Comparison of ENCODE assay signal across 29 cellular contexts in the genomic region with DNA sequence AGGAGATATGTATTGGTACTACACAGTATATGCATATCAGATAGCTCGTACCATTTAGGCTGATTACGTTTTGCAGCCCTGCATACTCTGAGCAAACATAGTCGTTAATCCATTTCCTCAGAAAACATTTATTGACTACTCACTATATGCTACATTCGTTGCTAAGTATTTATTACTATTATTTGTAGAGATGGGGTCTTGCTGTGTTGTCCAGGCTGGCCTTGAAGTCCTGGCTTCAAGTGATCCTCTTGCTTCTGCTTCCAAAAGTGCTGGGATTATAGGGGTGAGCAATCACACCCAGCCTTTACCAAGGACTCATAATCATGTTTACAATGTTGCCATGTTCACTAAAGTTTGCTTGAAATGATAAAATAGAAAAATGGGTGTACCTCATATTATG.
"Had no signal": no experiment of that assay in that cellular context is flagged by ENCODE, and none has a peak within 500 bp of the region (broad histone marks: within the 10 kb centered on the region; RNA-seq: fewer than 3 reads in every experiment).

No MANE protein-coding gene starts in this region.

- H3K4me3 Mint-ChIP-seq: stimulated activated effector memory CD8-positive, alpha-beta T cell treated with anti-CD3 and anti-CD28 coated beads, Interleukin-12 subunit alpha, Interleukin-12 subunit beta, amount 100 ng/mL, for 72 hours; stimulated activated memory B cell treated with anti-CD40 and anti-IgM and Interleukin-4, amounts not matched to agents 10 μg/mL and 1 μg/mL and 100 μg/mL, for 72 hours; stimulated activated naive B cell treated with anti-CD40 and anti-IgM and Interleukin-4, amounts not matched to agents 10 μg/mL and 1 μg/mL and 100 μg/mL, for 72 hours; stimulated activated naive CD8-positive, alpha-beta T cell treated with anti-CD3 and anti-CD28 coated beads, Interleukin-15, amount 100 ng/mL, for 72 hours; stimulated activated naive CD8-positive, alpha-beta T cell treated with anti-CD3 and anti-CD28 coated beads, Interleukin-15, Interleukin-2, amounts not matched to agents 100 ng/mL and 50 ng/mL, for 24 hours; type B pancreatic cell had no signal

- H3K36me3 Mint-ChIP-seq: stimulated activated effector memory CD8-positive, alpha-beta T cell treated with anti-CD3 and anti-CD28 coated beads, Interleukin-12 subunit alpha, Interleukin-12 subunit beta, amount 100 ng/mL, for 72 hours; stimulated activated memory B cell treated with anti-CD40 and anti-IgM and Interleukin-4, amounts not matched to agents 10 μg/mL and 1 μg/mL and 100 μg/mL, for 72 hours; stimulated activated naive B cell treated with anti-CD40 and anti-IgM and Interleukin-4, amounts not matched to agents 10 μg/mL and 1 μg/mL and 100 μg/mL, for 72 hours; type B pancreatic cell had no signal

- ATAC-seq: stimulated activated effector memory CD8-positive, alpha-beta T cell treated with anti-CD3 and anti-CD28 coated beads, Interleukin-12 subunit alpha, Interleukin-12 subunit beta, amount 100 ng/mL, for 72 hours; stimulated activated memory B cell treated with anti-CD40 and anti-IgM and Interleukin-4, amounts not matched to agents 10 μg/mL and 1 μg/mL and 100 μg/mL, for 72 hours; stimulated activated naive B cell treated with anti-CD40 and anti-IgM and Interleukin-4, amounts not matched to agents 10 μg/mL and 1 μg/mL and 100 μg/mL, for 72 hours; stimulated activated naive CD8-positive, alpha-beta T cell treated with anti-CD3 and anti-CD28 coated beads, Interleukin-15, amount 100 ng/mL, for 72 hours; stimulated activated naive CD8-positive, alpha-beta T cell treated with anti-CD3 and anti-CD28 coated beads, Interleukin-15, Interleukin-2, amounts not matched to agents 100 U/mL and 50 U/mL, for 24 hours; upper lobe of right lung had no signal

- H3K27me3 ChIP-seq: stomach, suprapubic skin, testis, thyroid gland, tibial artery, tibial nerve, transverse colon, upper lobe of left lung, upper lobe of right lung, uterus, vagina had no signal

- H3K9me3 ChIP-seq: stomach, suprapubic skin, testis, thoracic aorta, thyroid gland, tibial artery, tibial nerve, transverse colon, upper lobe of left lung, upper lobe of right lung, uterus, vagina had no signal

- H3K9me3 Mint-ChIP-seq: stimulated activated effector memory CD8-positive, alpha-beta T cell treated with anti-CD3 and anti-CD28 coated beads, Interleukin-12 subunit alpha, Interleukin-12 subunit beta, amount 100 ng/mL, for 72 hours; stimulated activated memory B cell treated with anti-CD40 and anti-IgM and Interleukin-4, amounts not matched to agents 10 μg/mL and 1 μg/mL and 100 μg/mL, for 72 hours; stimulated activated naive B cell treated with anti-CD40 and anti-IgM and Interleukin-4, amounts not matched to agents 10 μg/mL and 1 μg/mL and 100 μg/mL, for 72 hours; stimulated activated naive CD8-positive, alpha-beta T cell treated with anti-CD3 and anti-CD28 coated beads, Interleukin-15, amount 100 ng/mL, for 72 hours; stimulated activated naive CD8-positive, alpha-beta T cell treated with anti-CD3 and anti-CD28 coated beads, Interleukin-15, Interleukin-2, amounts not matched to agents 100 ng/mL and 50 ng/mL, for 24 hours; type B pancreatic cell had no signal

- H3K4me3 ChIP-seq: stomach, suprapubic skin, testis, thoracic aorta, thyroid gland, tibial artery, tibial nerve, transverse colon, upper lobe of left lung, upper lobe of right lung, uterus, vagina had no signal

- H3K27ac Mint-ChIP-seq: stimulated activated effector memory CD8-positive, alpha-beta T cell treated with anti-CD3 and anti-CD28 coated beads, Interleukin-12 subunit alpha, Interleukin-12 subunit beta, amount 100 ng/mL, for 72 hours; stimulated activated memory B cell treated with anti-CD40 and anti-IgM and Interleukin-4, amounts not matched to agents 10 μg/mL and 1 μg/mL and 100 μg/mL, for 72 hours; stimulated activated naive B cell treated with anti-CD40 and anti-IgM and Interleukin-4, amounts not matched to agents 10 μg/mL and 1 μg/mL and 100 μg/mL, for 72 hours; stimulated activated naive CD8-positive, alpha-beta T cell treated with anti-CD3 and anti-CD28 coated beads, Interleukin-15, Interleukin-2, amounts not matched to agents 100 ng/mL and 50 ng/mL, for 24 hours had no signal

- H3K4me1 Mint-ChIP-seq: stimulated activated effector memory CD8-positive, alpha-beta T cell treated with anti-CD3 and anti-CD28 coated beads, Interleukin-12 subunit alpha, Interleukin-12 subunit beta, amount 100 ng/mL, for 72 hours; stimulated activated memory B cell treated with anti-CD40 and anti-IgM and Interleukin-4, amounts not matched to agents 10 μg/mL and 1 μg/mL and 100 μg/mL, for 72 hours; stimulated activated naive B cell treated with anti-CD40 and anti-IgM and Interleukin-4, amounts not matched to agents 10 μg/mL and 1 μg/mL and 100 μg/mL, for 72 hours; stimulated activated naive CD8-positive, alpha-beta T cell treated with anti-CD3 and anti-CD28 coated beads, Interleukin-15, amount 100 ng/mL, for 72 hours had no signal

- FAIRE-seq: urothelium cell line had no signal

- H3K4me1 ChIP-seq: testis, thyroid gland, tibial nerve, transverse colon, upper lobe of left lung, upper lobe of right lung, uterus had no signal

- H3K27ac ChIP-seq: suprapubic skin, testis, thoracic aorta, thyroid gland, tibial artery, tibial nerve, transverse colon, upper lobe of left lung, upper lobe of right lung, vagina had no signal

- DNase-seq: stimulated activated CD4-positive, alpha-beta T cell treated with anti-CD3 and anti-CD28 coated beads, Interleukin-2, amount 100 ng/mL, for 48 hours; stimulated activated CD4-positive, alpha-beta T cell treated with anti-CD3 and anti-CD28 coated beads, Interleukin-4, amount 100 ng/mL, for 1 hour; stimulated activated CD4-positive, alpha-beta T cell treated with anti-CD3 and anti-CD28 coated beads, Interleukin-4, amount 100 ng/mL, for 24 hours; stimulated activated CD4-positive, alpha-beta T cell treated with anti-CD3 and anti-CD28 coated beads, Interleukin-4, amount 100 ng/mL, for 4 hours; stimulated activated CD8-positive, alpha-beta memory T cell treated with anti-CD3 and anti-CD28 coated beads, Interleukin-4, amount 100 ng/mL, for 48 hours; stimulated activated naive B cell treated with anti-CD40 and anti-IgM and Interleukin-4, amounts not matched to agents 10 μg/mL and 1 μg/mL and 100 μg/mL, for 72 hours; stimulated activated naive CD4-positive, alpha-beta T cell; stimulated activated naive CD4-positive, alpha-beta T cell treated with Interleukin-2 at 50 U/mL for 16 hours; stimulated activated naive CD8-positive, alpha-beta T cell treated with anti-CD3 and anti-CD28 coated beads, Interleukin-15, amount 100 ng/mL, for 72 hours; stimulated activated naive CD8-positive, alpha-beta T cell treated with anti-CD3 and anti-CD28 coated beads, Interleukin-15, Interleukin-2, amounts not matched to agents 100 U/mL and 50 U/mL, for 24 hours; stomach; substantia nigra; testis; thyroid gland; tibial artery; transverse colon; trophoblast cell; upper lobe of left lung; upper lobe of right lung; uterus had no signal

- H3K27me3 Mint-ChIP-seq: stimulated activated memory B cell treated with anti-CD40 and anti-IgM and Interleukin-4, amounts not matched to agents 10 μg/mL and 1 μg/mL and 100 μg/mL, for 72 hours; stimulated activated naive B cell treated with anti-CD40 and anti-IgM and Interleukin-4, amounts not matched to agents 10 μg/mL and 1 μg/mL and 100 μg/mL, for 72 hours; stimulated activated naive CD8-positive, alpha-beta T cell treated with anti-CD3 and anti-CD28 coated beads, Interleukin-15, Interleukin-2, amounts not matched to agents 100 ng/mL and 50 ng/mL, for 24 hours; type B pancreatic cell had no signal

- H3K36me3 ChIP-seq: stomach, suprapubic skin, thoracic aorta, thyroid gland, tibial artery, tibial nerve, transverse colon, upper lobe of left lung, upper lobe of right lung, uterus, vagina had no signal
